Comparison of ENCODE assay signal across 1 cellular context in genomic region chr21:38721983-38722382, GRCh38.
TF ChIP-seq lines count a peak whose summit lies in the region.

No MANE protein-coding gene starts in this region.

TF ChIP-seq in SK-N-SH, 30 proteins besides CTCF, POLR2A, EP300 and RAD21 (continued from another document):
- TF ChIP-seq REST (IDR thresholded peaks at IDR 0.05; ENCODE audit: low read depth, low read length) (no peak), FOSL2 (IDR thresholded peaks at IDR 0.05; ENCODE audit: borderline replicate concordance, low read depth) (no peak), CHD2 (IDR thresholded peaks at IDR 0.05; ENCODE audit: low read length, partially characterized antibody) (no peak), TAF1 (IDR thresholded peaks at IDR 0.05; ENCODE audit: borderline replicate concordance, low read depth, low read length) (no peak), USF2 (IDR thresholded peaks at IDR 0.05; ENCODE audit: borderline replicate concordance, low read depth, low read length) (no peak), IRF3 (IDR thresholded peaks at IDR 0.05; ENCODE audit: low read depth, low read length) (no peak), NRF1 (IDR thresholded peaks at IDR 0.05; ENCODE audit: low read depth, low read length) (no peak), JUND (IDR thresholded peaks at IDR 0.05) (no peak), ZBTB33 (IDR thresholded peaks at IDR 0.05; ENCODE audit: borderline replicate concordance, low read depth) (no peak), GATA2 (CRISPR knock-in tag; IDR thresholded peaks at IDR 0.05) (no peak)
